In genomic region chr2:145277922-145278321, GRCh38 we compare ENCODE assay signal across 22 cellular contexts.
A peak's percentile ranks its signal among the peaks of the same experiment; 100 is the strongest.
DNase-seq lines count a peak whose midpoint lies in the region; TF ChIP-seq lines count a peak whose summit lies in the region.
"Had no signal": no experiment of that assay in that cellular context is flagged by ENCODE, and none has a peak within 500 bp of the region (broad histone marks: within the 10 kb centered on the region; RNA-seq: fewer than 3 reads in every experiment).

No MANE protein-coding gene starts in this region.

- no peak for TF ChIP-seq CTCF in fibroblast of the aortic adventitia (IDR thresholded peaks at IDR 0.05; ENCODE audit: insufficient read depth, low read length)

- no peaks in the 10 kb centered on the region for H3K36me3 Mint-ChIP-seq in CD4-positive, alpha-beta memory T cell
- H3K36me3 Mint-ChIP-seq: activated naive CD4-positive, alpha-beta T cell treated with anti-CD3 and anti-CD28 coated beads, Interleukin-2, amount 50 U/mL, for 72 hours; CD4-positive, CD25-positive, alpha-beta regulatory T cell; memory B cell; stimulated activated effector memory CD8-positive, alpha-beta T cell treated with anti-CD3 and anti-CD28 coated beads, Interleukin-12 subunit alpha, Interleukin-12 subunit beta, amount 100 ng/mL, for 72 hours; type B pancreatic cell had no signal

- CTCF ChIA-PET in CD4-positive, alpha-beta memory T cell (lab: Charles Lee; ENCODE audit: partially characterized antibody): no interaction called here

- no peak overlapping the region for H3K27ac Mint-ChIP-seq in CD4-positive, alpha-beta memory T cell
- H3K27ac Mint-ChIP-seq: activated CD8-positive, alpha-beta T cell treated with anti-CD3 and anti-CD28 coated beads for 36 hours; activated naive CD4-positive, alpha-beta T cell treated with anti-CD3 and anti-CD28 coated beads, Interleukin-2, amount 50 U/mL, for 72 hours; CD4-positive, CD25-positive, alpha-beta regulatory T cell; memory B cell; stimulated activated effector memory CD8-positive, alpha-beta T cell treated with anti-CD3 and anti-CD28 coated beads, Interleukin-12 subunit alpha, Interleukin-12 subunit beta, amount 100 ng/mL, for 72 hours; type B pancreatic cell had no signal

- no peaks in the 10 kb centered on the region for H3K4me1 Mint-ChIP-seq in CD4-positive, alpha-beta memory T cell
- H3K4me1 Mint-ChIP-seq: CD4-positive, CD25-positive, alpha-beta regulatory T cell; memory B cell; stimulated activated effector memory CD8-positive, alpha-beta T cell treated with anti-CD3 and anti-CD28 coated beads, Interleukin-12 subunit alpha, Interleukin-12 subunit beta, amount 100 ng/mL, for 72 hours had no signal

- intact Hi-C loops in CD4-positive, alpha-beta memory T cell (cut with micrococcal nuclease): no loop called here

- H3K9me3 Mint-ChIP-seq in CD4-positive, alpha-beta memory T cell: peaks cover 0 to 8% (median 2%) of the 10 kb centered on the region in 8 donors
- H3K9me3 Mint-ChIP-seq: activated CD8-positive, alpha-beta T cell treated with anti-CD3 and anti-CD28 coated beads for 36 hours; memory B cell; stimulated activated effector memory CD8-positive, alpha-beta T cell treated with anti-CD3 and anti-CD28 coated beads, Interleukin-12 subunit alpha, Interleukin-12 subunit beta, amount 100 ng/mL, for 72 hours; type B pancreatic cell had no signal

- H3K9me3 ChIP-seq in adipocyte (ENCODE audit: control insufficient read depth, low read length): no peaks in the 10 kb centered on the region
- H3K9me3 ChIP-seq in CD4-positive, alpha-beta memory T cell (ENCODE audit: control insufficient read depth in 1 of 2, low read length in 2 of 2): no peaks in the 10 kb centered on the region
- H3K9me3 ChIP-seq: right lobe of liver had no signal

- no peaks in the 10 kb centered on the region for H3K27me3 Mint-ChIP-seq in CD4-positive, alpha-beta memory T cell
- H3K27me3 Mint-ChIP-seq: CD4-positive, CD25-positive, alpha-beta regulatory T cell; memory B cell; type B pancreatic cell had no signal

- no peak overlapping the region for H3K9ac ChIP-seq in adipocyte (ENCODE audit: low read length)

- no peak overlapping the region for H3K4me3 Mint-ChIP-seq in CD4-positive, alpha-beta memory T cell
- H3K4me3 Mint-ChIP-seq: activated CD8-positive, alpha-beta T cell treated with anti-CD3 and anti-CD28 coated beads for 36 hours; CD4-positive, CD25-positive, alpha-beta regulatory T cell; memory B cell; stimulated activated effector memory CD8-positive, alpha-beta T cell treated with anti-CD3 and anti-CD28 coated beads, Interleukin-12 subunit alpha, Interleukin-12 subunit beta, amount 100 ng/mL, for 72 hours; type B pancreatic cell had no signal

- H3K27ac ChIP-seq in CD4-positive, alpha-beta memory T cell (ENCODE audit: low read depth, low read length): no peak overlapping the region
- H3K27ac ChIP-seq: ascending aorta, dorsolateral prefrontal cortex, right lobe of liver had no signal

- H3K36me3 ChIP-seq in adipocyte (ENCODE audit: control insufficient read depth, insufficient read depth, low read length, severe bottlenecking): no peaks in the 10 kb centered on the region
- H3K36me3 ChIP-seq in CD4-positive, alpha-beta memory T cell (ENCODE audit: insufficient read depth, low read length): no peaks in the 10 kb centered on the region
- H3K36me3 ChIP-seq: ascending aorta, right lobe of liver had no signal

- POLR2A ChIA-PET in CD4-positive, alpha-beta memory T cell (lab: Charles Lee; ENCODE audit: partially characterized antibody): no interaction called here

- no peak overlapping the region for H3K4me3 ChIP-seq in adipocyte (ENCODE audit: low read length)
- H3K4me3 ChIP-seq in fibroblast of the aortic adventitia (ENCODE audit: low read depth, low read length): no peak overlapping the region
- no peak overlapping the region for H3K4me3 ChIP-seq in CD4-positive, alpha-beta memory T cell (ENCODE audit: low read length in 2 of 2)
- H3K4me3 ChIP-seq: ascending aorta, dorsolateral prefrontal cortex, right lobe of liver had no signal

- H3K4me1 ChIP-seq in adipocyte (ENCODE audit: control insufficient read depth, insufficient read depth, low read length): no peaks in the 10 kb centered on the region
- no peaks in the 10 kb centered on the region for H3K4me1 ChIP-seq in CD4-positive, alpha-beta memory T cell (ENCODE audit: insufficient read depth, low read length)
- H3K4me1 ChIP-seq: ascending aorta, right lobe of liver had no signal

- peak; percentile 53 for DNase-seq in HCEC 1CT
- peak; percentile 11 for DNase-seq in adipocyte (ENCODE audit: low read depth)
- DNase-seq in fibroblast of the aortic adventitia (ENCODE audit: low read depth): peak; percentile 10
- no peak for DNase-seq in CD4-positive, alpha-beta memory T cell
- DNase-seq in activated CD4-positive, alpha-beta T cell treated with anti-CD3 and anti-CD28 coated beads for 48 hours: no peak
- no peak for DNase-seq in activated CD4-positive, alpha-beta T cell treated with anti-CD3 and anti-CD28 coated beads, Interleukin-2, amount 50 U/mL, for 48 hours
- DNase-seq in COR-L47 (lab: John Stamatoyannopoulos, UW): no peak
- DNase-seq: activated CD8-positive, alpha-beta T cell treated with anti-CD3 and anti-CD28 coated beads for 36 hours; CD4-positive, CD25-positive, alpha-beta regulatory T cell; DMS 273 treated with DMSO at 0.1 percent for 48 hours; dorsolateral prefrontal cortex; NCI-H2029 treated with DMSO at 0.1 percent for 48 hours; NCI-H69; right lobe of liver; stimulated activated CD4-positive, alpha-beta T cell treated with anti-CD3 and anti-CD28 coated beads, Interleukin-12 subunit alpha, Interleukin-12 subunit beta, amount 100 ng/mL, for 4 hours; stimulated activated CD4-positive, alpha-beta T cell treated with anti-CD3 and anti-CD28 coated beads, Interleukin-4, amount 100 ng/mL, for 1 hour; T-helper 1 cell had no signal

- H3K27me3 ChIP-seq in adipocyte (replicated peaks; ENCODE audit: control insufficient read depth, insufficient read depth, low read length): no peaks in the 10 kb centered on the region
- no peaks in the 10 kb centered on the region for H3K27me3 ChIP-seq in CD4-positive, alpha-beta memory T cell (ENCODE audit: insufficient read depth, low read length)
- H3K27me3 ChIP-seq: ascending aorta, dorsolateral prefrontal cortex, right lobe of liver had no signal

Comparison
In these comparisons a context has a peak if more than half of its experiments do, and no peak if none do; other contexts are left out.
1. DNase-seq: peak in HCEC 1CT (single experiment), adipocyte (single experiment) and fibroblast of the aortic adventitia (single experiment); none in CD4-positive, alpha-beta memory T cell (0 of 5), activated CD4-positive, alpha-beta T cell treated with anti-CD3 and anti-CD28 coated beads for 48 hours (single experiment), activated CD4-positive, alpha-beta T cell treated with anti-CD3 and anti-CD28 coated beads, Interleukin-2, amount 50 U/mL, for 48 hours (0 of 2) and COR-L47 (single experiment).